Comparison of ENCODE assay signal across 26 cellular contexts in the genomic region with DNA sequence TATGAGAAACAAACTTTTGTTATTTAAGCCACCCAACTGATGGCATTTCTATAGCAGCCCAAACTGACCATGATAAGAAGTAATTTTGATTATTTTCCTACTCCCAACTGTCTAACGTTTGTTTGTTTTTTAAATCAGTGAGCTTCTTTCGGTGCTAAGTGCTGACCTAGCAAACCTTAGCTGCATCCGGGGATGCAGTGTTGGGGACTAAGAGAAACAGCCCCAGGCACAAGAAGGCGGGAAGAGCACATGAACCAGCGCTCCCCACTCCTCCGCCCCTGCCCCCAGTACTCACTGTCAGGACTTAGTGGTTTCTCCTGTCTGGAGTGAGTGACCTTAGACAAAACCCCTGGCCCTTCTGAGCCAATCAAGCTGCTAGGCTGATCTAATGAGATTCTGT.
"Had no signal": no experiment of that assay in that cellular context is flagged by ENCODE, and none has a peak within 500 bp of the region (broad histone marks: within the 10 kb centered on the region; RNA-seq: fewer than 3 reads in every experiment).

No MANE protein-coding gene starts in this region.

- H3K4me2 ChIP-seq: KMS-11, SK-N-SH had no signal

- H3K4me3 Mint-ChIP-seq: T-cell; T-helper 1 cell treated with Interleukin-12 subunit alpha and Interleukin-12 subunit beta and Interleukin-4 antibody, amounts not matched to agents 30 μg/mL and 1 μg/mL, for 36 hours had no signal

- H3K9me3 ChIP-seq: SK-N-SH had no signal

- ATAC-seq: Panc1, PC-3, T-cell had no signal

- DNase-seq: IMR-90, Kasumi-1, MM.1S, NCI-H1048, NCI-H1105, NCI-H1417, NCI-H146, NCI-H1694 treated with DMSO at 0.1 percent for 48 hours, NCI-H1930, NCI-H2081, NCI-H2107, NCI-H226, NCI-H446, NCI-H510A, NCI-H524 treated with DMSO at 0.1 percent for 48 hours, NCI-H69, NCI-H774, PC-3, SHP77, SK-N-SH, SW 1271, T-cell had no signal

- H3K4me1 Mint-ChIP-seq: T-cell had no signal

- H3K36me3 Mint-ChIP-seq: T-cell had no signal

- H3K9me2 ChIP-seq: SK-N-SH had no signal

- H3K27me3 Mint-ChIP-seq: T-cell had no signal

- H3K27ac Mint-ChIP-seq: T-cell; T-helper 1 cell treated with Interleukin-12 subunit alpha and Interleukin-12 subunit beta and Interleukin-4 antibody, amounts not matched to agents 30 μg/mL and 1 μg/mL, for 36 hours had no signal

- H3K27ac ChIP-seq: KMS-11, RWPE1 had no signal
